ENCODE assay signal across 8 cellular contexts in genomic region chr4:54233128-54233696, GRCh38.
DNase-seq lines count a peak whose midpoint lies in the region; ATAC-seq and TF ChIP-seq lines count a peak whose summit lies in the region.

No MANE protein-coding gene starts in this region.

- peak overlapping the region; percentile 76 for H3K4me3 Mint-ChIP-seq in memory B cell

- peak; percentile 79 for DNase-seq in NCI-H82 (lab: John Stamatoyannopoulos, UW)
- DNase-seq in activated CD8-positive, alpha-beta memory T cell treated with anti-CD3 and anti-CD28 coated beads for 24 hours: peak; percentile 91
- peak; percentile 15 to 39 (median 32) for DNase-seq in effector memory CD4-positive, alpha-beta T cell
- peak; percentile 69 to 80 for DNase-seq in memory B cell (ENCODE audit: low spot score in 2 of 2)
- DNase-seq in stimulated activated CD4-positive, alpha-beta T cell treated with anti-CD3 and anti-CD28 coated beads, TNF-alpha, amount 100 ng/mL, for 48 hours (ENCODE audit: low read depth in 3 of 3): peak; percentile 54 to 79 (median 73)

- peaks cover 44% of the 10 kb centered on the region for H3K27me3 ChIP-seq in effector memory CD4-positive, alpha-beta T cell (replicated peaks; ENCODE audit: control insufficient read depth, insufficient read depth, low read length, poor library complexity, severe bottlenecking)

- no peak overlapping the region for H3K27ac Mint-ChIP-seq in memory B cell

- H3K27me3 Mint-ChIP-seq in memory B cell: peaks cover 14% of the 10 kb centered on the region

- no peaks in the 10 kb centered on the region for H3K9me3 ChIP-seq in effector memory CD4-positive, alpha-beta T cell (ENCODE audit: control insufficient read depth, low read length)

- no peaks in the 10 kb centered on the region for H3K36me3 ChIP-seq in effector memory CD4-positive, alpha-beta T cell (ENCODE audit: control insufficient read depth, insufficient read depth, low read length)

- H3K4me1 Mint-ChIP-seq in memory B cell: peaks cover 10% of the 10 kb centered on the region

- H3K4me3 ChIP-seq in effector memory CD4-positive, alpha-beta T cell (ENCODE audit: insufficient read depth, low read depth, low read length, poor library complexity, severe bottlenecking): peak overlapping the region; percentile 59

- peaks cover 2% of the 10 kb centered on the region for H3K9me3 Mint-ChIP-seq in memory B cell

- H3K4me1 ChIP-seq in effector memory CD4-positive, alpha-beta T cell (ENCODE audit: control insufficient read depth, insufficient read depth, low read length, poor library complexity, severe bottlenecking): peaks cover 20% of the 10 kb centered on the region

- H3K36me3 Mint-ChIP-seq in memory B cell: no peaks in the 10 kb centered on the region

- peak; percentile 69 for TF ChIP-seq CTCF in C4-2B (conservative IDR thresholded peaks at IDR 0.05)

- no peak overlapping the region for H3K27ac ChIP-seq in C4-2B
- no peak overlapping the region for H3K27ac ChIP-seq in effector memory CD4-positive, alpha-beta T cell (ENCODE audit: insufficient read depth, low read length, poor library complexity, severe bottlenecking)

- ATAC-seq in GM19351 (IDR thresholded peaks at IDR 0.05; ENCODE audit: unreplicated experiment): peak; percentile 86
- peak; percentile 87 for ATAC-seq in HG03460 (IDR thresholded peaks at IDR 0.05; ENCODE audit: unreplicated experiment)
- peak; percentile 79 for ATAC-seq in memory B cell (ENCODE audit: low read depth)

Comparison
In these comparisons a context has a peak if more than half of its experiments do, and no peak if none do; other contexts are left out.
1. DNase-seq: peak in every context shown above with its lines; median percentile 91 in activated CD8-positive, alpha-beta memory T cell treated with anti-CD3 and anti-CD28 coated beads for 24 hours; 79 in NCI-H82; 74 in memory B cell; 73 in stimulated activated CD4-positive, alpha-beta T cell treated with anti-CD3 and anti-CD28 coated beads, TNF-alpha, amount 100 ng/mL, for 48 hours; 32 in effector memory CD4-positive, alpha-beta T cell.